ENCODE assay signal across 1 cellular context in genomic region chr9:130053504-130054427, GRCh38.
TF ChIP-seq lines count a peak whose summit lies in the region.

TSS of gene GPR107 (plus strand) at chr9:130053906. CDS start at chr9:130053933, 27 bp downstream.

TF ChIP-seq in WTC11, 78 proteins besides CTCF, POLR2A, EP300 and RAD21 (continued from another document):
- TF ChIP-seq PRDM15 (CRISPR knock-in tag; IDR thresholded peaks at IDR 0.05) (peak; percentile 29; the same call in 1 of the 2 replicates), RORB (CRISPR knock-in tag; IDR thresholded peaks at IDR 0.05) (no peak), HMGA2 (CRISPR knock-in tag; IDR thresholded peaks at IDR 0.05) (no peak), JAZF1 (CRISPR knock-in tag; IDR thresholded peaks at IDR 0.05) (no peak), GABPB1 (CRISPR knock-in tag; IDR thresholded peaks at IDR 0.05) (0 out of 2 replicates have a peak, but pooled peaks have one; percentile 29), GTF2I (CRISPR knock-in tag; conservative IDR thresholded peaks at IDR 0.05) (no peak), ZNF232 (CRISPR knock-in tag; IDR thresholded peaks at IDR 0.05) (no peak), ERG (CRISPR knock-in tag; IDR thresholded peaks at IDR 0.05) (no peak), MYBL2 (CRISPR knock-in tag; IDR thresholded peaks at IDR 0.05) (no peak), ZBTB21 (CRISPR knock-in tag; IDR thresholded peaks at IDR 0.05; ENCODE audit: borderline replicate concordance) (no peak), ZNF121 (CRISPR knock-in tag; IDR thresholded peaks at IDR 0.05) (no peak), ZNF396 (CRISPR knock-in tag; IDR thresholded peaks at IDR 0.05; ENCODE audit: borderline replicate concordance) (no peak), CREB1 (CRISPR knock-in tag; IDR thresholded peaks at IDR 0.05) (no peak), MLX (CRISPR knock-in tag; IDR thresholded peaks at IDR 0.05) (0 out of 2 replicates have a peak, but pooled peaks have one; percentile 44), ZMAT4 (CRISPR knock-in tag; IDR thresholded peaks at IDR 0.05) (no peak), EMX1 (CRISPR knock-in tag; IDR thresholded peaks at IDR 0.05) (no peak), CBFB (CRISPR knock-in tag; IDR thresholded peaks at IDR 0.05; ENCODE audit: low read depth) (no peak), SP1 (CRISPR knock-in tag; conservative IDR thresholded peaks at IDR 0.05) (peak; percentile 57), ZNF281 (CRISPR knock-in tag; IDR thresholded peaks at IDR 0.05) (no peak), ZNF671 (CRISPR knock-in tag; IDR thresholded peaks at IDR 0.05) (no peak)
- TF ChIP-seq, protein P1, sequence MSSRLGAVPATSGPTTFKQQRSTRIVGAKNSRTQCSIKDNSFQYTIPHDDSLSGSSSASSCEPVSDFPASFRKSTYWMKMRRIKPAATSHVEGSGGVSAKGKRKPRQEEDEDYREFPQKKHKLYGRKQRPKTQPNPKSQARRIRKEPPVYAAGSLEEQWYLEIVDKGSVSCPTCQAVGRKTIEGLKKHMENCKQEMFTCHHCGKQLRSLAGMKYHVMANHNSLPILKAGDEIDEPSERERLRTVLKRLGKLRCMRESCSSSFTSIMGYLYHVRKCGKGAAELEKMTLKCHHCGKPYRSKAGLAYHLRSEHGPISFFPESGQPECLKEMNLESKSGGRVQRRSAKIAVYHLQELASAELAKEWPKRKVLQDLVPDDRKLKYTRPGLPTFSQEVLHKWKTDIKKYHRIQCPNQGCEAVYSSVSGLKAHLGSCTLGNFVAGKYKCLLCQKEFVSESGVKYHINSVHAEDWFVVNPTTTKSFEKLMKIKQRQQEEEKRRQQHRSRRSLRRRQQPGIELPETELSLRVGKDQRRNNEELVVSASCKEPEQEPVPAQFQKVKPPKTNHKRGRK (CRISPR knock-in tag; IDR thresholded peaks at IDR 0.05; ENCODE audit: borderline replicate concordance): no peak
- TF ChIP-seq, protein P2, sequence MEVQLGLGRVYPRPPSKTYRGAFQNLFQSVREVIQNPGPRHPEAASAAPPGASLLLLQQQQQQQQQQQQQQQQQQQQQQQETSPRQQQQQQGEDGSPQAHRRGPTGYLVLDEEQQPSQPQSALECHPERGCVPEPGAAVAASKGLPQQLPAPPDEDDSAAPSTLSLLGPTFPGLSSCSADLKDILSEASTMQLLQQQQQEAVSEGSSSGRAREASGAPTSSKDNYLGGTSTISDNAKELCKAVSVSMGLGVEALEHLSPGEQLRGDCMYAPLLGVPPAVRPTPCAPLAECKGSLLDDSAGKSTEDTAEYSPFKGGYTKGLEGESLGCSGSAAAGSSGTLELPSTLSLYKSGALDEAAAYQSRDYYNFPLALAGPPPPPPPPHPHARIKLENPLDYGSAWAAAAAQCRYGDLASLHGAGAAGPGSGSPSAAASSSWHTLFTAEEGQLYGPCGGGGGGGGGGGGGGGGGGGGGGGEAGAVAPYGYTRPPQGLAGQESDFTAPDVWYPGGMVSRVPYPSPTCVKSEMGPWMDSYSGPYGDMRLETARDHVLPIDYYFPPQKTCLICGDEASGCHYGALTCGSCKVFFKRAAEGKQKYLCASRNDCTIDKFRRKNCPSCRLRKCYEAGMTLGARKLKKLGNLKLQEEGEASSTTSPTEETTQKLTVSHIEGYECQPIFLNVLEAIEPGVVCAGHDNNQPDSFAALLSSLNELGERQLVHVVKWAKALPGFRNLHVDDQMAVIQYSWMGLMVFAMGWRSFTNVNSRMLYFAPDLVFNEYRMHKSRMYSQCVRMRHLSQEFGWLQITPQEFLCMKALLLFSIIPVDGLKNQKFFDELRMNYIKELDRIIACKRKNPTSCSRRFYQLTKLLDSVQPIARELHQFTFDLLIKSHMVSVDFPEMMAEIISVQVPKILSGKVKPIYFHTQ (CRISPR knock-in tag; IDR thresholded peaks at IDR 0.05): no peak
- TF ChIP-seq, protein P3, sequence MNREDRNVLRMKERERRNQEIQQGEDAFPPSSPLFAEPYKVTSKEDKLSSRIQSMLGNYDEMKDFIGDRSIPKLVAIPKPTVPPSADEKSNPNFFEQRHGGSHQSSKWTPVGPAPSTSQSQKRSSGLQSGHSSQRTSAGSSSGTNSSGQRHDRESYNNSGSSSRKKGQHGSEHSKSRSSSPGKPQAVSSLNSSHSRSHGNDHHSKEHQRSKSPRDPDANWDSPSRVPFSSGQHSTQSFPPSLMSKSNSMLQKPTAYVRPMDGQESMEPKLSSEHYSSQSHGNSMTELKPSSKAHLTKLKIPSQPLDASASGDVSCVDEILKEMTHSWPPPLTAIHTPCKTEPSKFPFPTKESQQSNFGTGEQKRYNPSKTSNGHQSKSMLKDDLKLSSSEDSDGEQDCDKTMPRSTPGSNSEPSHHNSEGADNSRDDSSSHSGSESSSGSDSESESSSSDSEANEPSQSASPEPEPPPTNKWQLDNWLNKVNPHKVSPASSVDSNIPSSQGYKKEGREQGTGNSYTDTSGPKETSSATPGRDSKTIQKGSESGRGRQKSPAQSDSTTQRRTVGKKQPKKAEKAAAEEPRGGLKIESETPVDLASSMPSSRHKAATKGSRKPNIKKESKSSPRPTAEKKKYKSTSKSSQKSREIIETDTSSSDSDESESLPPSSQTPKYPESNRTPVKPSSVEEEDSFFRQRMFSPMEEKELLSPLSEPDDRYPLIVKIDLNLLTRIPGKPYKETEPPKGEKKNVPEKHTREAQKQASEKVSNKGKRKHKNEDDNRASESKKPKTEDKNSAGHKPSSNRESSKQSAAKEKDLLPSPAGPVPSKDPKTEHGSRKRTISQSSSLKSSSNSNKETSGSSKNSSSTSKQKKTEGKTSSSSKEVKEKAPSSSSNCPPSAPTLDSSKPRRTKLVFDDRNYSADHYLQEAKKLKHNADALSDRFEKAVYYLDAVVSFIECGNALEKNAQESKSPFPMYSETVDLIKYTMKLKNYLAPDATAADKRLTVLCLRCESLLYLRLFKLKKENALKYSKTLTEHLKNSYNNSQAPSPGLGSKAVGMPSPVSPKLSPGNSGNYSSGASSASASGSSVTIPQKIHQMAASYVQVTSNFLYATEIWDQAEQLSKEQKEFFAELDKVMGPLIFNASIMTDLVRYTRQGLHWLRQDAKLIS (CRISPR knock-in tag; IDR thresholded peaks at IDR 0.05; ENCODE audit: borderline replicate concordance): no peak
- TF ChIP-seq, protein P4, sequence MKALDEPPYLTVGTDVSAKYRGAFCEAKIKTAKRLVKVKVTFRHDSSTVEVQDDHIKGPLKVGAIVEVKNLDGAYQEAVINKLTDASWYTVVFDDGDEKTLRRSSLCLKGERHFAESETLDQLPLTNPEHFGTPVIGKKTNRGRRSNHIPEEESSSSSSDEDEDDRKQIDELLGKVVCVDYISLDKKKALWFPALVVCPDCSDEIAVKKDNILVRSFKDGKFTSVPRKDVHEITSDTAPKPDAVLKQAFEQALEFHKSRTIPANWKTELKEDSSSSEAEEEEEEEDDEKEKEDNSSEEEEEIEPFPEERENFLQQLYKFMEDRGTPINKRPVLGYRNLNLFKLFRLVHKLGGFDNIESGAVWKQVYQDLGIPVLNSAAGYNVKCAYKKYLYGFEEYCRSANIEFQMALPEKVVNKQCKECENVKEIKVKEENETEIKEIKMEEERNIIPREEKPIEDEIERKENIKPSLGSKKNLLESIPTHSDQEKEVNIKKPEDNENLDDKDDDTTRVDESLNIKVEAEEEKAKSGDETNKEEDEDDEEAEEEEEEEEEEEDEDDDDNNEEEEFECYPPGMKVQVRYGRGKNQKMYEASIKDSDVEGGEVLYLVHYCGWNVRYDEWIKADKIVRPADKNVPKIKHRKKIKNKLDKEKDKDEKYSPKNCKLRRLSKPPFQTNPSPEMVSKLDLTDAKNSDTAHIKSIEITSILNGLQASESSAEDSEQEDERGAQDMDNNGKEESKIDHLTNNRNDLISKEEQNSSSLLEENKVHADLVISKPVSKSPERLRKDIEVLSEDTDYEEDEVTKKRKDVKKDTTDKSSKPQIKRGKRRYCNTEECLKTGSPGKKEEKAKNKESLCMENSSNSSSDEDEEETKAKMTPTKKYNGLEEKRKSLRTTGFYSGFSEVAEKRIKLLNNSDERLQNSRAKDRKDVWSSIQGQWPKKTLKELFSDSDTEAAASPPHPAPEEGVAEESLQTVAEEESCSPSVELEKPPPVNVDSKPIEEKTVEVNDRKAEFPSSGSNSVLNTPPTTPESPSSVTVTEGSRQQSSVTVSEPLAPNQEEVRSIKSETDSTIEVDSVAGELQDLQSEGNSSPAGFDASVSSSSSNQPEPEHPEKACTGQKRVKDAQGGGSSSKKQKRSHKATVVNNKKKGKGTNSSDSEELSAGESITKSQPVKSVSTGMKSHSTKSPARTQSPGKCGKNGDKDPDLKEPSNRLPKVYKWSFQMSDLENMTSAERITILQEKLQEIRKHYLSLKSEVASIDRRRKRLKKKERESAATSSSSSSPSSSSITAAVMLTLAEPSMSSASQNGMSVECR (CRISPR knock-in tag; IDR thresholded peaks at IDR 0.05; ENCODE audit: borderline replicate concordance): 0 out of 2 replicates have a peak, but pooled peaks have one; percentile 85
- TF ChIP-seq, protein P5, sequence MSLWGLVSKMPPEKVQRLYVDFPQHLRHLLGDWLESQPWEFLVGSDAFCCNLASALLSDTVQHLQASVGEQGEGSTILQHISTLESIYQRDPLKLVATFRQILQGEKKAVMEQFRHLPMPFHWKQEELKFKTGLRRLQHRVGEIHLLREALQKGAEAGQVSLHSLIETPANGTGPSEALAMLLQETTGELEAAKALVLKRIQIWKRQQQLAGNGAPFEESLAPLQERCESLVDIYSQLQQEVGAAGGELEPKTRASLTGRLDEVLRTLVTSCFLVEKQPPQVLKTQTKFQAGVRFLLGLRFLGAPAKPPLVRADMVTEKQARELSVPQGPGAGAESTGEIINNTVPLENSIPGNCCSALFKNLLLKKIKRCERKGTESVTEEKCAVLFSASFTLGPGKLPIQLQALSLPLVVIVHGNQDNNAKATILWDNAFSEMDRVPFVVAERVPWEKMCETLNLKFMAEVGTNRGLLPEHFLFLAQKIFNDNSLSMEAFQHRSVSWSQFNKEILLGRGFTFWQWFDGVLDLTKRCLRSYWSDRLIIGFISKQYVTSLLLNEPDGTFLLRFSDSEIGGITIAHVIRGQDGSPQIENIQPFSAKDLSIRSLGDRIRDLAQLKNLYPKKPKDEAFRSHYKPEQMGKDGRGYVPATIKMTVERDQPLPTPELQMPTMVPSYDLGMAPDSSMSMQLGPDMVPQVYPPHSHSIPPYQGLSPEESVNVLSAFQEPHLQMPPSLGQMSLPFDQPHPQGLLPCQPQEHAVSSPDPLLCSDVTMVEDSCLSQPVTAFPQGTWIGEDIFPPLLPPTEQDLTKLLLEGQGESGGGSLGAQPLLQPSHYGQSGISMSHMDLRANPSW (CRISPR knock-in tag; conservative IDR thresholded peaks at IDR 0.05; ENCODE audit: low read depth): no peak
